Comparison of ENCODE assay signal across 7 cellular contexts in genomic region chr2:38581193-38582147, GRCh38. TPM values are rescaled to one million over a fixed set of nuclear protein-coding genes. Genes with fewer than 3 reads are reported as not detected.
DNase-seq lines count a peak whose midpoint lies in the region; ATAC-seq and TF ChIP-seq lines count a peak whose summit lies in the region.

No MANE protein-coding gene starts in this region.

- no peak overlapping the region for H3K4me2 ChIP-seq in parathyroid adenoma (ENCODE audit: low read length)

- peaks cover 72% of the 10 kb centered on the region for H3K36me3 Mint-ChIP-seq in activated T-helper 2 cell treated with anti-CD3 and anti-CD28 coated beads, Interferon-gamma antibody, Interleukin-2, Interleukin-4, amounts not matched to agents 10 μg/mL and 5 μg/mL and 100 μg/mL, durations not matched to agents 14 hours and 24 hours and 36 hours (ENCODE audit: low read depth)

- H3K79me2 ChIP-seq in parathyroid adenoma, result peaks cover 11% of the 10 kb centered on the region

- no peaks in the 10 kb centered on the region for H3K9me3 ChIP-seq in parathyroid adenoma (ENCODE audit: control insufficient read depth, low read length)

- H3K27ac ChIP-seq in parathyroid adenoma, result no peak overlapping the region

- H3K27me3 ChIP-seq in parathyroid adenoma (ENCODE audit: control insufficient read depth, insufficient read depth, low read length), result no peaks in the 10 kb centered on the region

- no peak overlapping the region for H2AFZ ChIP-seq in parathyroid adenoma

- no peak overlapping the region for H3K4me3 ChIP-seq in parathyroid adenoma (ENCODE audit: low read depth, low read length)

- no peaks in the 10 kb centered on the region for H3K4me1 ChIP-seq in parathyroid adenoma

- no peaks in the 10 kb centered on the region for H3K27me3 Mint-ChIP-seq in activated T-helper 2 cell treated with anti-CD3 and anti-CD28 coated beads, Interferon-gamma antibody, Interleukin-2, Interleukin-4, amounts not matched to agents 10 μg/mL and 5 μg/mL and 100 μg/mL, durations not matched to agents 14 hours and 24 hours and 36 hours (ENCODE audit: low read depth)

- H3K9me3 Mint-ChIP-seq in activated T-helper 2 cell treated with anti-CD3 and anti-CD28 coated beads, Interferon-gamma antibody, Interleukin-2, Interleukin-4, amounts not matched to agents 10 μg/mL and 5 μg/mL and 100 μg/mL, durations not matched to agents 14 hours and 24 hours and 36 hours, result no peaks in the 10 kb centered on the region

- H3K4me3 Mint-ChIP-seq in activated T-helper 2 cell treated with anti-CD3 and anti-CD28 coated beads, Interferon-gamma antibody, Interleukin-2, Interleukin-4, amounts not matched to agents 10 μg/mL and 5 μg/mL and 100 μg/mL, durations not matched to agents 14 hours and 24 hours and 36 hours (ENCODE audit: low read depth), result no peak overlapping the region

- DNase-seq in ELR (ENCODE audit: low read depth) (peak; percentile 82), NCI-H774 (lab: John Stamatoyannopoulos, UW) (peak; percentile 48), glomerular endothelial cell (ENCODE audit: extremely low read depth, low read depth, low spot score) (peak; percentile 67), occipital lobe (lab: John Stamatoyannopoulos, UW) (no peak)
- no peak for DNase-seq in activated T-helper 2 cell treated with anti-CD3 and anti-CD28 coated beads, Interferon-gamma antibody, Interleukin-2, Interleukin-4, amounts not matched to agents 10 μg/mL and 5 μg/mL and 100 μg/mL, durations not matched to agents 14 hours and 24 hours and 36 hours (ENCODE audit: low spot score)

- H3K36me3 ChIP-seq in parathyroid adenoma (ENCODE audit: control insufficient read depth, insufficient read depth, low read length), result no peaks in the 10 kb centered on the region

- TF ChIP-seq CTCF in parathyroid adenoma (IDR thresholded peaks at IDR 0.05), result peak; percentile 74

- intact Hi-C loops in activated T-helper 2 cell treated with anti-CD3 and anti-CD28 coated beads, Interferon-gamma antibody, Interleukin-2, Interleukin-4, amounts not matched to agents 10 μg/mL and 5 μg/mL and 100 μg/mL, durations not matched to agents 14 hours and 24 hours and 36 hours (cut with micrococcal nuclease), result loop anchor here (1.0 to 5.0 kb wide), 5 partner anchors 22 to 264 kb away; no protein-coding TSS in a partner anchor

- no peak overlapping the region for H3K9ac ChIP-seq in parathyroid adenoma

- ATAC-seq in HG03442 (IDR thresholded peaks at IDR 0.05; ENCODE audit: unreplicated experiment), result peak; percentile 49

- H3K4me1 Mint-ChIP-seq in activated T-helper 2 cell treated with anti-CD3 and anti-CD28 coated beads, Interferon-gamma antibody, Interleukin-2, Interleukin-4, amounts not matched to agents 10 μg/mL and 5 μg/mL and 100 μg/mL, durations not matched to agents 14 hours and 24 hours and 36 hours (ENCODE audit: low read depth), result peaks cover 39% of the 10 kb centered on the region

- H3K27ac Mint-ChIP-seq in activated T-helper 2 cell treated with anti-CD3 and anti-CD28 coated beads, Interferon-gamma antibody, Interleukin-2, Interleukin-4, amounts not matched to agents 10 μg/mL and 5 μg/mL and 100 μg/mL, durations not matched to agents 14 hours and 24 hours and 36 hours, result peak overlapping the region; percentile 15

RNA-seq across cellular contexts. Expression of gene HNRNPLL, which starts 21.3 kb away (rescaled TPM):
- total RNA-seq in activated T-helper 2 cell treated with anti-CD3 and anti-CD28 coated beads, Interferon-gamma antibody, Interleukin-2, Interleukin-4, amounts not matched to agents 10 μg/mL and 5 μg/mL and 100 μg/mL, durations not matched to agents 14 hours and 24 hours and 36 hours, result 65.7 and 67.7 TPM in 2 replicates
- total RNA-seq in glomerular endothelial cell, result 26.6 and 35.7 TPM in 2 replicates
- 110 TPM for total RNA-seq in occipital lobe

Comparison
In these comparisons a context has a peak if more than half of its experiments do, and no peak if none do; other contexts are left out.
1. DNase-seq: peak in ELR (single experiment), NCI-H774 (single experiment) and glomerular endothelial cell (single experiment); none in activated T-helper 2 cell treated with anti-CD3 and anti-CD28 coated beads, Interferon-gamma antibody, Interleukin-2, Interleukin-4, amounts not matched to agents 10 μg/mL and 5 μg/mL and 100 μg/mL, durations not matched to agents 14 hours and 24 hours and 36 hours (single experiment) and occipital lobe (single experiment).